In the genomic region with DNA sequence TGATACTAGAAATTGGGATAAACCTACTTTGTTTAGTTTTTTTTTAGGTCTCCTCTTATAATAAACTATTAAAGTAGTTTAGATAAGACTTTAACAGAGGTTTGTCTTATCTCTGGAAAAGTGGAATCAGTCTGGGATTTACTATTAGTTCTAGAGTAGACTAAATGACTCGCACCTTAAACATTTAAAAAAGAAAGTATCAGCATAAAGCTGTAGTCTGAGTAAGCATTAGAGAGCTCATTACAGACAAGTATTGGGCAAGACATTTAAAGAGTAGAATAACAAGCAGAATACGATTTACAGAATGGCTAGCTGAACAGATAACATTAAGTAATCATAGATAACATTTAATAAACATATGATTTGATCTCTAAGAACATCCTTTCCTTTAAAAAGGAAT, we compare ENCODE assay signal across 34 cellular contexts.
"Had no signal": no experiment of that assay in that cellular context is flagged by ENCODE, and none has a peak within 500 bp of the region (broad histone marks: within the 10 kb centered on the region; RNA-seq: fewer than 3 reads in every experiment).

No MANE protein-coding gene starts in this region.

- H3K79me2 ChIP-seq: parathyroid adenoma had no signal

- H3K36me3 ChIP-seq: ascending aorta, cardiac muscle cell, colonic mucosa, thyroid gland, upper lobe of left lung, vagina had no signal

- H3K27me3 ChIP-seq: ascending aorta, cardiac muscle cell, colonic mucosa, thyroid gland, upper lobe of left lung, vagina had no signal

- H2AFZ ChIP-seq: parathyroid adenoma had no signal

- ATAC-seq: left colon; naive thymus-derived CD4-positive, alpha-beta T cell; psoas muscle; right cardiac atrium; stimulated activated effector memory CD8-positive, alpha-beta T cell treated with anti-CD3 and anti-CD28 coated beads, Interleukin-12 subunit alpha, Interleukin-12 subunit beta, amount 100 ng/mL, for 72 hours; T-helper 17 cell had no signal

- DNase-seq: activated CD4-positive, alpha-beta memory T cell treated with anti-CD3 and anti-CD28 coated beads for 36 hours; activated CD4-positive, alpha-beta T cell treated with anti-CD3 and anti-CD28 coated beads, Interleukin-2, amount 10 ng/mL, durations not matched to agents 24 days and 14 days; activated CD4-positive, CD25-positive, alpha-beta regulatory T cell treated with anti-CD3 and anti-CD28 coated beads, Interleukin-2, amount 50 U/mL, for 72 hours; activated CD8-positive, alpha-beta memory T cell treated with anti-CD3 and anti-CD28 coated beads, Interleukin-2, amount 50 U/mL, for 4 hours; activated gamma-delta T cell; activated naive CD4-positive, alpha-beta T cell treated with anti-CD3 and anti-CD28 coated beads, Interleukin-2, amount 10 ng/mL, durations not matched to agents 7 days and 5 days; activated naive CD8-positive, alpha-beta T cell treated with anti-CD3 and anti-CD28 coated beads, Interleukin-2, amount 10 ng/mL, durations not matched to agents 7 days and 5 days; activated T-cell treated with anti-CD3 and anti-CD28 coated beads, Interleukin-2, amount 50 U/mL, for 1 hour; cerebellar nuclear complex; colonic mucosa; effector CD8-positive, alpha-beta T cell; erythroblast; foreskin melanocyte; glutamatergic neuron; islet precursor cell; left colon; mammary epithelial cell; midbrain; naive thymus-derived CD4-positive, alpha-beta T cell; nucleus accumbens; psoas muscle; right cardiac atrium; stimulated activated CD4-positive, alpha-beta T cell treated with anti-CD3 and anti-CD28 coated beads, Interleukin-12 subunit alpha, Interleukin-12 subunit beta, amount 100 ng/mL, for 4 hours; stimulated activated CD4-positive, alpha-beta T cell treated with anti-CD3 and anti-CD28 coated beads, Interleukin-4, amount 100 ng/mL, for 24 hours; T-helper 17 cell; T1000; thyroid gland; upper lobe of left lung had no signal

- H3K9ac ChIP-seq: parathyroid adenoma had no signal

- H3K27ac ChIP-seq: ascending aorta, cardiac muscle cell, colonic mucosa, parathyroid adenoma, psoas muscle, SK-N-MC, thyroid gland, upper lobe of left lung, vagina had no signal

- H3K9me3 ChIP-seq: ascending aorta, colonic mucosa, psoas muscle, thyroid gland, upper lobe of left lung, vagina had no signal

- H3K4me1 ChIP-seq: ascending aorta, colonic mucosa, parathyroid adenoma, psoas muscle, thyroid gland, upper lobe of left lung, vagina had no signal

- H3K4me3 ChIP-seq: ascending aorta, cardiac muscle cell, colonic mucosa, psoas muscle, SK-N-MC, thyroid gland, upper lobe of left lung, vagina had no signal
